1 cellular context compared by ENCODE assay signal in the genomic region with DNA sequence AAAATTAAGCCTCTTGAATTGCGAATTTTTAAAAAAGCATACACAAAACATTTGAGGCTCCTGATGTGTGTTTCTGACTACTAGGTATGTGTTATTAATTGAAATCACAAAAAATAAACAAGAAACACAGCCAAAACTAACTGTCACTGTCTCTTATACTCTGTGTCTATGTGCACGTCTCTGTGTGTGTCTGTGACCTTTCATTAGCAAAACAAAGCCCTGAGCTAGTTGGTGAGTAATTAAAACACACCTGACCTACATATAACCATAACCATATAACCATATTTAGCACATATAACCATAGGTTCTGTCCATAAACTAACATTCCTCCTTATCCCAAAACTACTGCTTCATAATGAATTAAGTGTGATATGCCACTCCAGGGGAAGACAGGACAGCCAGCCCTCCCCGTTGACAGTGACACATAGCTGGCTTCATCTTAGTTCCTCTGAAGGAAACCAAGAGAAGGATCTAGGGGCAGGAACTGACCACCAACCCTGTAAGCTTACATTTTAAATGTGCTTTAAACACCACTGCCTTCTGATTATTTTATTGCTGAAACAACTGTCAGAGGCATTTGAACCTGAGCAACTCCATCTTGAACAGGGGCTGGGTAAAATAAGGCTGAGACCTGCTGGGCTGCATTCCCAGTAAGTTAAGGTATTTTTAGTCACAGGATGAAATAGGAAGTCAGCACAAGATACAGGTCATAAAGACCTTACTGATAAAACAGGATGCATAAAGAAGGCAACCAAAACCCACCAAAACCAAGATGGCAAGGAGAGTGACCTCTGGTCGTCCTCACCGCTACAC.
TF ChIP-seq lines count a peak whose summit lies in the region.

No MANE protein-coding gene starts in this region.

TF ChIP-seq in HepG2, 621 proteins besides CTCF, POLR2A, EP300 and RAD21 (continued from another document):
- TF ChIP-seq, protein P1, sequence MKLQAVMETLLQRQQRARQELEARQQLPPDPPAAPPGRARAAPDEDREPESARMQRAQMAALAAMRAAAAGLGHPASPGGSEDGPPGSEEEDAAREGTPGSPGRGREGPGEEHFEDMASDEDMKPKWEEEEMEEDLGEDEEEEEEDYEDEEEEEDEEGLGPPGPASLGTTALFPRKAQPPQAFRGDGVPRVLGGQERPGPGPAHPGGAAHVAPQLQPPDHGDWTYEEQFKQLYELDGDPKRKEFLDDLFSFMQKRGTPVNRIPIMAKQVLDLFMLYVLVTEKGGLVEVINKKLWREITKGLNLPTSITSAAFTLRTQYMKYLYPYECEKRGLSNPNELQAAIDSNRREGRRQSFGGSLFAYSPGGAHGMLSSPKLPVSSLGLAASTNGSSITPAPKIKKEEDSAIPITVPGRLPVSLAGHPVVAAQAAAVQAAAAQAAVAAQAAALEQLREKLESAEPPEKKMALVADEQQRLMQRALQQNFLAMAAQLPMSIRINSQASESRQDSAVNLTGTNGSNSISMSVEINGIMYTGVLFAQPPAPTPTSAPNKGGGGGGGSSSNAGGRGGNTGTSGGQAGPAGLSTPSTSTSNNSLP (IDR thresholded peaks at IDR 0.05; ENCODE audit: low read depth, low read length), result no peak
- TF ChIP-seq SP5 (CRISPR knock-in tag; IDR thresholded peaks at IDR 0.05; ENCODE audit: borderline replicate concordance, low read depth) (no peak), TBL1XR1 (IDR thresholded peaks at IDR 0.05; ENCODE audit: borderline replicate concordance, low read length, partially characterized antibody) (no peak), BRF2 (CRISPR knock-in tag; IDR thresholded peaks at IDR 0.05) (no peak), REXO4 (CRISPR knock-in tag; IDR thresholded peaks at IDR 0.05; ENCODE audit: borderline replicate concordance) (no peak), ZHX1 (CRISPR knock-in tag; IDR thresholded peaks at IDR 0.05; ENCODE audit: low read depth) (no peak), MATR3 (CRISPR knock-in tag; IDR thresholded peaks at IDR 0.05) (no peak), KDM1A (CRISPR knock-in tag; IDR thresholded peaks at IDR 0.05) (no peak), PAF1 (CRISPR knock-in tag; IDR thresholded peaks at IDR 0.05) (no peak), ZNF550 (CRISPR knock-in tag; IDR thresholded peaks at IDR 0.05; ENCODE audit: borderline replicate concordance) (no peak), ZNF18 (CRISPR knock-in tag; IDR thresholded peaks at IDR 0.05; ENCODE audit: insufficient replicate concordance) (no peak)
- TF ChIP-seq, protein P2, sequence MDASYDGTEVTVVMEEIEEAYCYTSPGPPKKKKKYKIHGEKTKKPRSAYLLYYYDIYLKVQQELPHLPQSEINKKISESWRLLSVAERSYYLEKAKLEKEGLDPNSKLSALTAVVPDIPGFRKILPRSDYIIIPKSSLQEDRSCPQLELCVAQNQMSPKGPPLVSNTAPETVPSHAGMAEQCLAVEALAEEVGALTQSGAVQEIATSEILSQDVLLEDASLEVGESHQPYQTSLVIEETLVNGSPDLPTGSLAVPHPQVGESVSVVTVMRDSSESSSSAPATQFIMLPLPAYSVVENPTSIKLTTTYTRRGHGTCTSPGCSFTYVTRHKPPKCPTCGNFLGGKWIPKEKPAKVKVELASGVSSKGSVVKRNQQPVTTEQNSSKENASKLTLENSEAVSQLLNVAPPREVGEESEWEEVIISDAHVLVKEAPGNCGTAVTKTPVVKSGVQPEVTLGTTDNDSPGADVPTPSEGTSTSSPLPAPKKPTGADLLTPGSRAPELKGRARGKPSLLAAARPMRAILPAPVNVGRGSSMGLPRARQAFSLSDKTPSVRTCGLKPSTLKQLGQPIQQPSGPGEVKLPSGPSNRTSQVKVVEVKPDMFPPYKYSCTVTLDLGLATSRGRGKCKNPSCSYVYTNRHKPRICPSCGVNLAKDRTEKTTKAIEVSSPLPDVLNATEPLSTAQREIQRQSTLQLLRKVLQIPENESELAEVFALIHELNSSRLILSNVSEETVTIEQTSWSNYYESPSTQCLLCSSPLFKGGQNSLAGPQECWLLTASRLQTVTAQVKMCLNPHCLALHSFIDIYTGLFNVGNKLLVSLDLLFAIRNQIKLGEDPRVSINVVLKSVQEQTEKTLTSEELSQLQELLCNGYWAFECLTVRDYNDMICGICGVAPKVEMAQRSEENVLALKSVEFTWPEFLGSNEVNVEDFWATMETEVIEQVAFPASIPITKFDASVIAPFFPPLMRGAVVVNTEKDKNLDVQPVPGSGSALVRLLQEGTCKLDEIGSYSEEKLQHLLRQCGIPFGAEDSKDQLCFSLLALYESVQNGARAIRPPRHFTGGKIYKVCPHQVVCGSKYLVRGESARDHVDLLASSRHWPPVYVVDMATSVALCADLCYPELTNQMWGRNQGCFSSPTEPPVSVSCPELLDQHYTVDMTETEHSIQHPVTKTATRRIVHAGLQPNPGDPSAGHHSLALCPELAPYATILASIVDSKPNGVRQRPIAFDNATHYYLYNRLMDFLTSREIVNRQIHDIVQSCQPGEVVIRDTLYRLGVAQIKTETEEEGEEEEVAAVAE (CRISPR knock-in tag; IDR thresholded peaks at IDR 0.05; ENCODE audit: borderline replicate concordance), result no peak
- TF ChIP-seq, protein P3, sequence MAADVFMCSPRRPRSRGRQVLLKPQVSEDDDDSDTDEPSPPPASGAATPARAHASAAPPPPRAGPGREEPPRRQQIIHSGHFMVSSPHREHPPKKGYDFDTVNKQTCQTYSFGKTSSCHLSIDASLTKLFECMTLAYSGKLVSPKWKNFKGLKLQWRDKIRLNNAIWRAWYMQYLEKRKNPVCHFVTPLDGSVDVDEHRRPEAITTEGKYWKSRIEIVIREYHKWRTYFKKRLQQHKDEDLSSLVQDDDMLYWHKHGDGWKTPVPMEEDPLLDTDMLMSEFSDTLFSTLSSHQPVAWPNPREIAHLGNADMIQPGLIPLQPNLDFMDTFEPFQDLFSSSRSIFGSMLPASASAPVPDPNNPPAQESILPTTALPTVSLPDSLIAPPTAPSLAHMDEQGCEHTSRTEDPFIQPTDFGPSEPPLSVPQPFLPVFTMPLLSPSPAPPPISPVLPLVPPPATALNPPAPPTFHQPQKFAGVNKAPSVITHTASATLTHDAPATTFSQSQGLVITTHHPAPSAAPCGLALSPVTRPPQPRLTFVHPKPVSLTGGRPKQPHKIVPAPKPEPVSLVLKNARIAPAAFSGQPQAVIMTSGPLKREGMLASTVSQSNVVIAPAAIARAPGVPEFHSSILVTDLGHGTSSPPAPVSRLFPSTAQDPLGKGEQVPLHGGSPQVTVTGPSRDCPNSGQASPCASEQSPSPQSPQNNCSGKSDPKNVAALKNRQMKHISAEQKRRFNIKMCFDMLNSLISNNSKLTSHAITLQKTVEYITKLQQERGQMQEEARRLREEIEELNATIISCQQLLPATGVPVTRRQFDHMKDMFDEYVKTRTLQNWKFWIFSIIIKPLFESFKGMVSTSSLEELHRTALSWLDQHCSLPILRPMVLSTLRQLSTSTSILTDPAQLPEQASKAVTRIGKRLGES (CRISPR knock-in tag; IDR thresholded peaks at IDR 0.05; ENCODE audit: borderline replicate concordance), result no peak
- TF ChIP-seq, protein P4, sequence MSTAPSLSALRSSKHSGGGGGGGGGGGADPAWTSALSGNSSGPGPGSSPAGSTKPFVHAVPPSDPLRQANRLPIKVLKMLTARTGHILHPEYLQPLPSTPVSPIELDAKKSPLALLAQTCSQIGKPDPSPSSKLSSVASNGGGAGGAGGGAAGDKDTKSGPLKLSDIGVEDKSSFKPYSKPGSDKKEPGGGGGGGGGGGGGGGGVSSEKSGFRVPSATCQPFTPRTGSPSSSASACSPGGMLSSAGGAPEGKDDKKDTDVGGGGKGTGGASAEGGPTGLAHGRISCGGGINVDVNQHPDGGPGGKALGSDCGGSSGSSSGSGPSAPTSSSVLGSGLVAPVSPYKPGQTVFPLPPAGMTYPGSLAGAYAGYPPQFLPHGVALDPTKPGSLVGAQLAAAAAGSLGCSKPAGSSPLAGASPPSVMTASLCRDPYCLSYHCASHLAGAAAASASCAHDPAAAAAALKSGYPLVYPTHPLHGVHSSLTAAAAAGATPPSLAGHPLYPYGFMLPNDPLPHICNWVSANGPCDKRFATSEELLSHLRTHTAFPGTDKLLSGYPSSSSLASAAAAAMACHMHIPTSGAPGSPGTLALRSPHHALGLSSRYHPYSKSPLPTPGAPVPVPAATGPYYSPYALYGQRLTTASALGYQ (CRISPR knock-in tag; IDR thresholded peaks at IDR 0.05), result no peak
